9 cellular contexts compared by ENCODE assay signal in the genomic region with DNA sequence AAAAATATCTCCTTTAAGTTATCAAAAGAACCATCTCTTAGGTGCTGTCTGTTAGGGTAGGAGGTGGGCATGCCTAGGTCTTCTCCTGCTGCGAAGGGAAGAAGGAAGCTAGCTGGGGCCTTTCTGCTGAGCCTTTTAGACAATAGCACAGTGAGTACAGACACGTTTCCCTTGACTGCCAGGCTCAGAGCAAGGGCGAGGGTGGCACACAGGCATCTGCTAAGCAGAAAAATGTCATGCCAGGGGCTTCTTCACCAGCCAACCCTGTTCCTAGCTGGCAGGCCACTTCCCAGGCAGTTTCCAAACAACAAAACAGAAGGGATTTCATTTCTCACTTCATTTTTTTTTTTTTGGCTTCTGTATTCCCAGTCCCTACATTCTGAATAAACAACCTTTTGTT.
DNase-seq lines count a peak whose midpoint lies in the region; ATAC-seq and TF ChIP-seq lines count a peak whose summit lies in the region.
"Had no signal": no experiment of that assay in that cellular context is flagged by ENCODE, and none has a peak within 500 bp of the region (broad histone marks: within the 10 kb centered on the region; RNA-seq: fewer than 3 reads in every experiment).

No MANE protein-coding gene starts in this region.

- 27% methylated on average over 3 of the region's 3 CpGs for WGBS in right cardiac atrium

- H3K36me3 Mint-ChIP-seq in T-helper 2 cell treated with Interferon-gamma antibody and Interleukin-4, amounts not matched to agents 5 μg/mL and 100 μg/mL, for 36 hours (ENCODE audit: low read depth): no peaks in the 10 kb centered on the region
- H3K36me3 Mint-ChIP-seq: stimulated activated effector memory CD8-positive, alpha-beta T cell treated with anti-CD3 and anti-CD28 coated beads, Interleukin-12 subunit alpha, Interleukin-12 subunit beta, amount 100 ng/mL, for 72 hours had no signal

- H3K4me3 Mint-ChIP-seq in T-helper 2 cell treated with Interferon-gamma antibody and Interleukin-4, amounts not matched to agents 5 μg/mL and 100 μg/mL, for 36 hours: peak overlapping the region; percentile 33

- ATAC-seq in right cardiac atrium (no peak), GM19397 (IDR thresholded peaks at IDR 0.05; ENCODE audit: unreplicated experiment) (no peak), HG02884 (IDR thresholded peaks at IDR 0.05; ENCODE audit: unreplicated experiment) (no peak)
- ATAC-seq: stimulated activated effector memory CD8-positive, alpha-beta T cell treated with anti-CD3 and anti-CD28 coated beads, Interleukin-12 subunit alpha, Interleukin-12 subunit beta, amount 100 ng/mL, for 72 hours had no signal

- intact Hi-C loops in right cardiac atrium (cut with DNase I): loop anchor here in 1 of 4 donors (10.0 kb wide), 1 partner anchor 164 kb away; a partner anchor contains a TSS

- H3K9me3 Mint-ChIP-seq in T-helper 2 cell treated with Interferon-gamma antibody and Interleukin-4, amounts not matched to agents 5 μg/mL and 100 μg/mL, for 36 hours: no peaks in the 10 kb centered on the region
- H3K9me3 Mint-ChIP-seq: stimulated activated effector memory CD8-positive, alpha-beta T cell treated with anti-CD3 and anti-CD28 coated beads, Interleukin-12 subunit alpha, Interleukin-12 subunit beta, amount 100 ng/mL, for 72 hours had no signal

- H3K27ac Mint-ChIP-seq in T-helper 2 cell treated with Interferon-gamma antibody and Interleukin-4, amounts not matched to agents 5 μg/mL and 100 μg/mL, for 36 hours: peak overlapping the region; percentile 67
- H3K27ac Mint-ChIP-seq: stimulated activated effector memory CD8-positive, alpha-beta T cell treated with anti-CD3 and anti-CD28 coated beads, Interleukin-12 subunit alpha, Interleukin-12 subunit beta, amount 100 ng/mL, for 72 hours had no signal

- no peak for DNase-seq in T-helper 2 cell treated with Interferon-gamma antibody and Interleukin-4, amounts not matched to agents 5 μg/mL and 100 μg/mL, for 36 hours (ENCODE audit: low spot score)
- DNase-seq in right cardiac atrium (no peak), retina (peak; percentile 30), dedifferentiated amniotic fluid mesenchymal stem cell (ENCODE audit: extremely low spot score) (no peak), AG08396 (ENCODE audit: low spot score) (no peak)

- peaks cover 23% of the 10 kb centered on the region for H3K27me3 Mint-ChIP-seq in T-helper 2 cell treated with Interferon-gamma antibody and Interleukin-4, amounts not matched to agents 5 μg/mL and 100 μg/mL, for 36 hours (ENCODE audit: low read depth)

- peak overlapping the region; percentile 71 for H3K27ac ChIP-seq in C4-2B
- peak overlapping the region; percentile 53 for H3K27ac ChIP-seq in right cardiac atrium (ENCODE audit: low read length)

- TF ChIP-seq CTCF in C4-2B (conservative IDR thresholded peaks at IDR 0.05): no peak

- peaks cover 30% of the 10 kb centered on the region for H3K4me1 Mint-ChIP-seq in T-helper 2 cell treated with Interferon-gamma antibody and Interleukin-4, amounts not matched to agents 5 μg/mL and 100 μg/mL, for 36 hours (ENCODE audit: low read depth)

- peaks cover 4% of the 10 kb centered on the region for H3K4me1 ChIP-seq in right cardiac atrium (ENCODE audit: control insufficient read depth, insufficient read depth, low read length)

- H3K9me3 ChIP-seq in right cardiac atrium (ENCODE audit: control insufficient read depth, low read length): no peaks in the 10 kb centered on the region

- H3K27me3 ChIP-seq in right cardiac atrium (ENCODE audit: control insufficient read depth, insufficient read depth): no peaks in the 10 kb centered on the region

- H3K4me3 ChIP-seq in right cardiac atrium (ENCODE audit: low read length): peak overlapping the region; percentile 43
